In genomic region chr19:56594446-56594782, GRCh38 we compare ENCODE assay signal across 9 cellular contexts. TPM values are rescaled to one million over a fixed set of nuclear protein-coding genes. Genes with fewer than 3 reads are reported as not detected.
DNase-seq lines count a peak whose midpoint lies in the region; ATAC-seq and TF ChIP-seq lines count a peak whose summit lies in the region.
"Had no signal": no experiment of that assay in that cellular context is flagged by ENCODE, and none has a peak within 500 bp of the region (broad histone marks: within the 10 kb centered on the region; RNA-seq: fewer than 3 reads in every experiment).

No MANE protein-coding gene starts in this region.

- H3K9ac ChIP-seq in GM23248 (peak overlapping the region; percentile 83; the same call in 1 of the 2 replicates), SK-N-MC (ENCODE audit: insufficient read length) (no peak overlapping the region)

- no peak for TF ChIP-seq CTCF in fibroblast of mammary gland (conservative IDR thresholded peaks at IDR 0.05; ENCODE audit: control insufficient read depth, insufficient read depth, low read depth, low read length)
- no peak for TF ChIP-seq CTCF in gastrocnemius medialis (IDR thresholded peaks at IDR 0.05 in 4 of 5, conservative IDR thresholded peaks at IDR 0.05 in 1 of 5)

- H3K27me3 ChIP-seq in GM23248 (replicated peaks; ENCODE audit: insufficient read depth) (no peaks in the 10 kb centered on the region), gastrocnemius medialis (no peaks in the 10 kb centered on the region), aorta (ENCODE audit: control insufficient read depth in 1 of 2, insufficient read depth in 2 of 2, low read length in 1 of 2) (no peaks in the 10 kb centered on the region)
- H3K27me3 ChIP-seq: foreskin keratinocyte had no signal

- TF ChIP-seq POLR2A in gastrocnemius medialis (IDR thresholded peaks at IDR 0.05): no peak

- 0 out of 2 replicates have a peak, but pooled peaks cover 6% of the 10 kb centered on the region for H3K36me3 ChIP-seq in GM23248 (ENCODE audit: low read depth)
- peaks cover 30% of the 10 kb centered on the region for H3K36me3 ChIP-seq in SK-N-MC (ENCODE audit: insufficient read depth, low read length)
- no peaks in the 10 kb centered on the region for H3K36me3 ChIP-seq in gastrocnemius medialis
- no peaks in the 10 kb centered on the region for H3K36me3 ChIP-seq in aorta (ENCODE audit: control insufficient read depth in 1 of 2, insufficient read depth in 2 of 2, low read length in 1 of 2)

- WGBS in GM23248 (ENCODE audit: low coverage in 1 of 2, low lambda C conversion rate in 2 of 2, missing lambda C conversion rate in 2 of 2), 2 experiments: 47 to 100% methylated on average over 1 to 4 of the region's 4 CpGs
- WGBS in aorta, 2 donors: 68 to 74% methylated on average over 4 of the region's 4 CpGs

- H3K9me3 ChIP-seq in GM23248 (ENCODE audit: low read depth) (no peaks in the 10 kb centered on the region), SK-N-MC (ENCODE audit: low read depth, low read length) (peaks cover 24% of the 10 kb centered on the region), gastrocnemius medialis (no peaks in the 10 kb centered on the region), aorta (ENCODE audit: control insufficient read depth, low read length) (peaks cover 5% of the 10 kb centered on the region)

- no peak overlapping the region for H3K27ac ChIP-seq in GM23248
- no peak overlapping the region for H3K27ac ChIP-seq in SK-N-MC
- peak overlapping the region in 2 of 4 donors; percentile 77 to 82 for H3K27ac ChIP-seq in gastrocnemius medialis
- no peak overlapping the region for H3K27ac ChIP-seq in aorta (ENCODE audit: low read depth in 1 of 2, low read length in 2 of 2)
- H3K27ac ChIP-seq: foreskin keratinocyte had no signal

- H3K4me2 ChIP-seq in GM23248 (ENCODE audit: unreplicated experiment): no peak overlapping the region

- H3K4me3 ChIP-seq in GM23248: peak overlapping the region; percentile 89
- peak overlapping the region; percentile 93; the same call in 1 of the 2 replicates for H3K4me3 ChIP-seq in SK-N-MC
- peak overlapping the region; percentile 89 for H3K4me3 ChIP-seq in fibroblast of mammary gland (ENCODE audit: control insufficient read depth, low read depth, low read length)
- peak overlapping the region; percentile 73 to 98 (median 84) for H3K4me3 ChIP-seq in gastrocnemius medialis
- H3K4me3 ChIP-seq in aorta (ENCODE audit: low read length in 2 of 2): peak overlapping the region in 1 of 2 donors; percentile 76

- no peaks in the 10 kb centered on the region for H3K9me2 ChIP-seq in GM23248 (ENCODE audit: insufficient read depth)

- peaks cover 43% of the 10 kb centered on the region for H3K79me2 ChIP-seq in GM23248 (ENCODE audit: insufficient read depth)

- 0 out of 2 replicates have a peak, but pooled peaks cover 4% of the 10 kb centered on the region for H3K4me1 ChIP-seq in GM23248 (ENCODE audit: insufficient read depth)
- peaks cover 12 to 18% of the 10 kb centered on the region in 2 donors for H3K4me1 ChIP-seq in gastrocnemius medialis
- H3K4me1 ChIP-seq in aorta (ENCODE audit: control insufficient read depth in 1 of 2, insufficient read depth in 2 of 2, low read length in 2 of 2): no peaks in the 10 kb centered on the region
- H3K4me1 ChIP-seq: foreskin keratinocyte had no signal

- no peak for DNase-seq in GM23248
- no peak for DNase-seq in SK-N-MC (ENCODE audit: low read depth, low spot score)
- DNase-seq in fibroblast of mammary gland (ENCODE audit: low read depth): no peak
- no peak for DNase-seq in gastrocnemius medialis
- no peak for DNase-seq in NCI-H1436 treated with DMSO at 0.1 percent for 48 hours (lab: John Stamatoyannopoulos, UW)
- DNase-seq in left colon: no peak
- no peak for DNase-seq in aorta

- intact Hi-C loops in gastrocnemius medialis (cut with DNase I; ENCODE audit: low total_unique reads) (loop anchor here (2.0 to 10.0 kb wide), 5 partner anchors 76 to 450 kb away; partner anchors contain the start of genes ZNF444, ZNF471, ZNF582 and ZNF835), left colon (cut with DNase I, micrococcal nuclease) (no loop called here), aorta (cut with DNase I) (no loop called here)

- no peak for ATAC-seq in gastrocnemius medialis
- no peak for ATAC-seq in left colon
- no peak for ATAC-seq in aorta (ENCODE audit: low FRiP score)
- no peak for ATAC-seq in GM18520 (IDR thresholded peaks at IDR 0.05; ENCODE audit: unreplicated experiment)

- peak overlapping the region; percentile 88 for H2AFZ ChIP-seq in GM23248

- in situ Hi-C loops in GM23248 (cut with MboI): no loop called here
- in situ Hi-C loops in gastrocnemius medialis (cut with MboI; ENCODE audit: low sequenced_read_pairs in 4 of 4): no loop called here

- no peaks in the 10 kb centered on the region for H3F3A ChIP-seq in GM23248 (ENCODE audit: insufficient read depth)

- 0 out of 2 replicates have a peak, but pooled peaks cover 3% of the 10 kb centered on the region for H4K20me1 ChIP-seq in GM23248 (ENCODE audit: insufficient read depth)

RNA-seq across cellular contexts. Expression of gene ZNF71, which starts 0.7 kb away (rescaled TPM):
- 3.4 and 7.9 TPM in 2 replicates for total RNA-seq in GM23248 (2014; rRNA removed; shearing (Covaris generic))
- polyA plus RNA-seq in GM23248 (2016; fragmentation: Nextera tagmentation; extraction: Ambion mirVana) (6.2 and 6.7 TPM in 2 replicates), aorta (1 to 10 TPM; 2.6 to 4.8 TPM)
- total RNA-seq in gastrocnemius medialis (1 to 10 TPM; 6.7 to 7.5 (median 7.4) TPM), left colon (1 to 10 TPM; 2.1 to 3.8 TPM), aorta (10 to 100 TPM in 1 of 2 donors, 1 to 10 TPM in 1; 9.7 to 10.5 TPM)

RNA-seq across cellular contexts. Expression of gene ZNF470, which starts 27.1 kb away (rescaled TPM):
- total RNA-seq in GM23248 (2014; rRNA removed; shearing (Covaris generic)): 3.5 and 5.8 TPM in 2 replicates
- polyA plus RNA-seq in GM23248 (2016; fragmentation: Nextera tagmentation; extraction: Ambion mirVana) (3.4 and 3.5 TPM in 2 replicates), aorta (1 to 10 TPM; 3.3 to 3.4 TPM)
- total RNA-seq in gastrocnemius medialis (1 to 10 TPM in 1 of 4 donors, under 1 TPM in 3; 0.32 to 2.0 (median 0.83) TPM), left colon (1 to 10 TPM; 1.3 to 2.5 TPM), aorta (1 to 10 TPM; 4.8 to 7.1 TPM)

RNA-seq across cellular contexts. Expression of gene SMIM17, which starts 48.5 kb away (rescaled TPM):
- 0.43 TPM in 1 of 2 replicates, not detected in the other for total RNA-seq in GM23248 (2014; rRNA removed; shearing (Covaris generic))
- polyA plus RNA-seq in GM23248 (2016; fragmentation: Nextera tagmentation; extraction: Ambion mirVana) (not detected in 2 replicates), aorta (under 1 TPM in 1 of 2 donors, not detected in 1; 0.28 TPM)
- total RNA-seq in gastrocnemius medialis (under 1 TPM in 1 of 4 donors, not detected in 3; 0.39 TPM), left colon (under 1 TPM in 1 of 2 donors, not detected in 1; 0.27 TPM), aorta (under 1 TPM; 0.32 to 0.81 TPM)
- total RNA-seq: foreskin keratinocyte had no signal
- polyA plus RNA-seq: foreskin keratinocyte had no signal

RNA-seq across cellular contexts. Expression of gene ZFP28, which starts 55.7 kb away (rescaled TPM):
- total RNA-seq in GM23248 (2014; rRNA removed; shearing (Covaris generic)): 5.1 and 5.6 TPM in 2 replicates
- polyA plus RNA-seq in GM23248 (2016; fragmentation: Nextera tagmentation; extraction: Ambion mirVana) (5.8 and 7.1 TPM in 2 replicates), aorta (1 to 10 TPM; 2.6 to 7.9 TPM)
- total RNA-seq in gastrocnemius medialis (1 to 10 TPM; 2.6 to 5.7 (median 4.9) TPM), left colon (1 to 10 TPM in 1 of 2 donors, under 1 TPM in 1; 0.98 to 2.0 TPM), aorta (10 to 100 TPM; 11.3 to 11.7 TPM)
